ENCODE assay signal across 17 cellular contexts in the genomic region with DNA sequence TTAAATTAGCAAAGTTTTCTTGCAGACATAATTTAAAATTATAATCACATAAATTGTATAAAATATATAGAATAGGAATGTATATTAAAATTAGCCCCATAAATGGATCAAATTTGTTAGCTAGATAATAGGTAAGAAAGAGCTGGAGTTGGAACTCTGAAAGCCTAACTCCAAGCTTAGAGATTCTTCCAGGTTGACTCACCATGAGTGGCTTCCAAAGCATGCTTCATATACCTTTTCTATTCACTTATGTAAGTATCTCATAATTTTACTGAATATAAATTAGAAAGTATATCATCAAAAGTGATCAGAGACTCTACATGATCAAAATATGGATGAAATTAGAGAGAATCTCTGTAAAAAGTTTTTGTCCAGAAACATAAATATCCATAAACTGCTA.
DNase-seq lines count a peak whose midpoint lies in the region; ATAC-seq and TF ChIP-seq lines count a peak whose summit lies in the region.
"Had no signal": no experiment of that assay in that cellular context is flagged by ENCODE, and none has a peak within 500 bp of the region (broad histone marks: within the 10 kb centered on the region; RNA-seq: fewer than 3 reads in every experiment).

No MANE protein-coding gene starts in this region.

- H3K4me1 Mint-ChIP-seq in activated T-helper 1 cell treated with anti-CD3 and anti-CD28 coated beads, Interleukin-12 subunit alpha, Interleukin-12 subunit beta, Interleukin-2, Interleukin-4 antibody, amounts not matched to agents 30 ng/mL and 10 ng/mL and 1 ng/mL, durations not matched to agents 14 hours and 24 hours and 36 hours (ENCODE audit: low read depth): no peaks in the 10 kb centered on the region

- no peaks in the 10 kb centered on the region for H3K36me3 Mint-ChIP-seq in activated T-helper 1 cell treated with anti-CD3 and anti-CD28 coated beads, Interleukin-12 subunit alpha, Interleukin-12 subunit beta, Interleukin-2, Interleukin-4 antibody, amounts not matched to agents 30 ng/mL and 10 ng/mL and 1 ng/mL, durations not matched to agents 14 hours and 24 hours and 36 hours (ENCODE audit: low read depth)

- ATAC-seq in RWPE2 (ENCODE audit: low read depth): peak; percentile 74; the same call in 2 of the 3 replicates
- peak; percentile 76 for ATAC-seq in foreskin keratinocyte
- ATAC-seq in GM18858 (IDR thresholded peaks at IDR 0.05; ENCODE audit: unreplicated experiment): no peak
- ATAC-seq: HCT116 had no signal

- H3K4me1 ChIP-seq in RWPE2 (ENCODE audit: insufficient read depth, poor library complexity, severe bottlenecking): peaks cover 10% of the 10 kb centered on the region
- no peaks in the 10 kb centered on the region for H3K4me1 ChIP-seq in foreskin keratinocyte
- H3K4me1 ChIP-seq: SJSA1 had no signal

- in situ Hi-C loops in GM13976 (cut with MboI; ENCODE audit: low sequenced_read_pairs, unreplicated experiment): no loop called here

- peaks cover 4% of the 10 kb centered on the region for H3K9me3 ChIP-seq in RWPE2 (ENCODE audit: severe bottlenecking)
- H3K9me3 ChIP-seq: SJSA1 had no signal

- H3K4me3 Mint-ChIP-seq in activated T-helper 1 cell treated with anti-CD3 and anti-CD28 coated beads, Interleukin-12 subunit alpha, Interleukin-12 subunit beta, Interleukin-2, Interleukin-4 antibody, amounts not matched to agents 30 ng/mL and 10 ng/mL and 1 ng/mL, durations not matched to agents 14 hours and 24 hours and 36 hours: no peak overlapping the region

- peak; percentile 18 for DNase-seq in AG08396 (ENCODE audit: low spot score)
- DNase-seq in HS-5 (ENCODE audit: low read depth): peak; percentile 18
- no peak for DNase-seq in RWPE2 (ENCODE audit: low spot score)
- DNase-seq in foreskin keratinocyte: peak; percentile 7 to 62
- no peak for DNase-seq in NCI-H1092 (lab: John Stamatoyannopoulos, UW)
- no peak for DNase-seq in GM13976 (ENCODE audit: low spot score)
- DNase-seq in activated T-helper 1 cell treated with anti-CD3 and anti-CD28 coated beads, Interleukin-12 subunit alpha, Interleukin-12 subunit beta, Interleukin-2, Interleukin-4 antibody, amounts not matched to agents 30 ng/mL and 10 ng/mL and 1 ng/mL, durations not matched to agents 14 hours and 24 hours and 36 hours (ENCODE audit: low spot score): no peak
- DNase-seq: DMS 273 treated with DMSO at 0.1 percent for 48 hours; Karpas-422; NCI-H1417; NCI-H187 treated with DMSO at 0.1 percent for 48 hours; NK-92 treated with Interleukin-12 subunit alpha and Interleukin-12 subunit beta, amount 100 ng/mL, for 24 hours; RPMI8226 had no signal

- H3K4me3 ChIP-seq in RWPE2 (ENCODE audit: severe bottlenecking): no peak overlapping the region
- H3K4me3 ChIP-seq: SJSA1 had no signal

- no peaks in the 10 kb centered on the region for H3K27me3 ChIP-seq in RWPE2 (ENCODE audit: insufficient read depth, poor library complexity, severe bottlenecking)
- peaks cover 3% of the 10 kb centered on the region for H3K27me3 ChIP-seq in foreskin keratinocyte
- H3K27me3 ChIP-seq: SJSA1 had no signal

- no peaks in the 10 kb centered on the region for H3K36me3 ChIP-seq in RWPE2 (ENCODE audit: low read depth)
- H3K36me3 ChIP-seq: SJSA1 had no signal

- H3K27me3 Mint-ChIP-seq in activated T-helper 1 cell treated with anti-CD3 and anti-CD28 coated beads, Interleukin-12 subunit alpha, Interleukin-12 subunit beta, Interleukin-2, Interleukin-4 antibody, amounts not matched to agents 30 ng/mL and 10 ng/mL and 1 ng/mL, durations not matched to agents 14 hours and 24 hours and 36 hours (ENCODE audit: insufficient read depth): no peaks in the 10 kb centered on the region

- TF ChIP-seq CTCF in RWPE2 (IDR thresholded peaks at IDR 0.05; ENCODE audit: poor library complexity, severe bottlenecking): no peak
- no peak for TF ChIP-seq CTCF in foreskin keratinocyte (conservative IDR thresholded peaks at IDR 0.05)
- no peak for TF ChIP-seq CTCF in GM13976 (IDR thresholded peaks at IDR 0.05; ENCODE audit: borderline replicate concordance, control extremely low read depth, extremely low read depth, insufficient read depth, missing control alignments)

- no peaks in the 10 kb centered on the region for H3K9me3 Mint-ChIP-seq in activated T-helper 1 cell treated with anti-CD3 and anti-CD28 coated beads, Interleukin-12 subunit alpha, Interleukin-12 subunit beta, Interleukin-2, Interleukin-4 antibody, amounts not matched to agents 30 ng/mL and 10 ng/mL and 1 ng/mL, durations not matched to agents 14 hours and 24 hours and 36 hours

- H3K27ac ChIP-seq in RWPE2 (ENCODE audit: poor library complexity, severe bottlenecking) (no peak overlapping the region), foreskin keratinocyte (no peak overlapping the region)
- H3K27ac ChIP-seq: C4-2B, SJSA1 had no signal

- H3K27ac Mint-ChIP-seq in activated T-helper 1 cell treated with anti-CD3 and anti-CD28 coated beads, Interleukin-12 subunit alpha, Interleukin-12 subunit beta, Interleukin-2, Interleukin-4 antibody, amounts not matched to agents 30 ng/mL and 10 ng/mL and 1 ng/mL, durations not matched to agents 14 hours and 24 hours and 36 hours: no peak overlapping the region

- intact Hi-C loops in activated T-helper 1 cell treated with anti-CD3 and anti-CD28 coated beads, Interleukin-12 subunit alpha, Interleukin-12 subunit beta, Interleukin-2, Interleukin-4 antibody, amounts not matched to agents 30 ng/mL and 10 ng/mL and 1 ng/mL, durations not matched to agents 14 hours and 24 hours and 36 hours (cut with micrococcal nuclease): no loop called here

Comparison
In these comparisons a context has a peak if more than half of its experiments do, and no peak if none do; other contexts are left out.
1. DNase-seq: peak in AG08396 (single experiment), HS-5 (single experiment) and foreskin keratinocyte (2 of 2); none in RWPE2 (single experiment), NCI-H1092 (single experiment), GM13976 (single experiment) and activated T-helper 1 cell treated with anti-CD3 and anti-CD28 coated beads, Interleukin-12 subunit alpha, Interleukin-12 subunit beta, Interleukin-2, Interleukin-4 antibody, amounts not matched to agents 30 ng/mL and 10 ng/mL and 1 ng/mL, durations not matched to agents 14 hours and 24 hours and 36 hours (single experiment).